ENCODE assay signal across 8 cellular contexts in the genomic region with DNA sequence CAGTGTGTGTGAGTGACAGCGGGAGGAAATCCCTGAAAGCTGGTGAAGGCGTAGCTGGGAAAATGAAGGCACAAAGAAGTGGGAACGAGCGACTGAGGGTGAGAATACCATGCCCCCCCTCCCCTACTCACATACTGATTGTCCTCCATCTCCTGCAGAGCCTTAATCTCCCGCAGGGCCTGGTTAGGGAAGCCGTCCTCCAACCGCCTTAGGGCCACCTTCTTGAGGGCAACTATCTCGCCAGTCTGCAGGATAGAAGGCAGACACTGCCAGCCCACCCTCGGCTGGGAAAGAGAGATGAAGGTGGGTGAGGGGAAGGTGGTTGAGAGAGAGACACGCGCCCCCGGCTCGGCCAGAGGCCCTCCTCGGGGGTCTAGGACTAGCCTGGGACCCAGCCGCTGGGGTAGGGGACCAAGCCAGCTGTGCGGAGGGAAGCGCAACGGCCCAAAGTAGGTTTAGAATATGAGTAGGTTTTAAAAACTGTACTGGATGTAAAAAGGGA. TPM values are rescaled to one million over a fixed set of nuclear protein-coding genes. Genes with fewer than 3 reads are reported as not detected.
DNase-seq lines count a peak whose midpoint lies in the region; ATAC-seq and TF ChIP-seq lines count a peak whose summit lies in the region.

No MANE protein-coding gene starts in this region.

- H3K9me3 ChIP-seq in body of pancreas, result no peaks in the 10 kb centered on the region

- H3K4me1 ChIP-seq in body of pancreas, result peaks cover 19% of the 10 kb centered on the region
- H3K4me1 ChIP-seq in urinary bladder (ENCODE audit: insufficient read depth), result no peaks in the 10 kb centered on the region

- no peak for TF ChIP-seq POLR2A in body of pancreas (IDR thresholded peaks at IDR 0.05)

- H3K27me3 Mint-ChIP-seq in memory B cell, result peaks cover 14% of the 10 kb centered on the region

- H3K27ac Mint-ChIP-seq in memory B cell, result peak overlapping the region; percentile 77

- H3K27ac ChIP-seq in body of pancreas (peak overlapping the region; percentile 35 to 92 (median 85)), urinary bladder (ENCODE audit: low read depth) (peak overlapping the region; percentile 11)

- no peak for TF ChIP-seq CTCF in body of pancreas (IDR thresholded peaks at IDR 0.05)

- H3K4me3 ChIP-seq in body of pancreas (peak overlapping the region; percentile 14 to 69), urinary bladder (ENCODE audit: low read depth, low read length) (peak overlapping the region; percentile 56)

- 40 to 41% methylated on average over 14 to 18 of the region's 18 CpGs for WGBS in body of pancreas, 2 donors
- 21% methylated on average over 18 of the region's 18 CpGs for WGBS in urinary bladder

- ATAC-seq in Right ventricle myocardium inferior, result peak; percentile 6
- ATAC-seq in body of pancreas, result peak; percentile 0
- no peak for ATAC-seq in memory B cell (ENCODE audit: low read depth)
- ATAC-seq in GM21360 (IDR thresholded peaks at IDR 0.05; ENCODE audit: unreplicated experiment), result no peak
- no peak for ATAC-seq in GM19035 (IDR thresholded peaks at IDR 0.05; ENCODE audit: unreplicated experiment)

- H3K36me3 ChIP-seq in body of pancreas (replicated peaks in 1 of 2; ENCODE audit: insufficient read depth in 1 of 2, low read depth in 2 of 2) (no peaks in the 10 kb centered on the region), urinary bladder (ENCODE audit: insufficient read depth) (no peaks in the 10 kb centered on the region)

- H3K27me3 ChIP-seq in body of pancreas, result no peaks in the 10 kb centered on the region

- peaks cover 12% of the 10 kb centered on the region for H3K4me1 Mint-ChIP-seq in memory B cell

- DNase-seq in Right ventricle myocardium inferior (ENCODE audit: missing footprints) (no peak), cardiac septum (ENCODE audit: low spot score) (no peak), body of pancreas (no peak), memory B cell (ENCODE audit: low spot score in 2 of 2) (peak in 1 of 2 donors; percentile 22), SK-N-DZ (ENCODE audit: low spot score) (no peak)

- peaks cover 2% of the 10 kb centered on the region for H3K9me3 Mint-ChIP-seq in memory B cell

- intact Hi-C loops in Right ventricle myocardium inferior (cut with DNase I) (loop anchor here (10.0 kb wide), 1 partner anchor 411 kb away; a partner anchor contains a TSS), cardiac septum (cut with DNase I) (no loop called here), body of pancreas (cut with DNase I) (no loop called here)

- H3K4me3 Mint-ChIP-seq in memory B cell, result peak overlapping the region; percentile 78

- H3K36me3 Mint-ChIP-seq in memory B cell, result no peaks in the 10 kb centered on the region

RNA-seq across cellular contexts. Expression of a gene that starts 0.5 kb away (rescaled TPM):
- total RNA-seq in Right ventricle myocardium inferior (2.8 TPM), cardiac septum (1.8 TPM), body of pancreas (1 to 10 TPM; 7.3 to 7.5 TPM), urinary bladder (5.8 TPM)
- polyA plus RNA-seq in urinary bladder, result 19.7 TPM
- 5.5 and 8.4 TPM in 2 replicates for polyA plus RNA-seq in SK-N-DZ (2014; cell fraction: cytosol; rRNA removed)
- polyA plus RNA-seq in SK-N-DZ (2014; cell fraction: nucleus; rRNA removed), result 21.1 and 21.3 TPM in 2 replicates

RNA-seq across cellular contexts. Expression of a gene that starts 56.1 kb away (rescaled TPM):
- total RNA-seq in Right ventricle myocardium inferior (not detected), cardiac septum (not detected), body of pancreas (not detected), urinary bladder (0.16 TPM)
- not detected for polyA plus RNA-seq in urinary bladder
- polyA plus RNA-seq in SK-N-DZ (2014; cell fraction: cytosol; rRNA removed), result not detected in 2 replicates
- 0.05 TPM in 1 of 2 replicates, not detected in the other for polyA plus RNA-seq in SK-N-DZ (2014; cell fraction: nucleus; rRNA removed)

Comparison
In these comparisons a context has a peak if more than half of its experiments do, and no peak if none do; other contexts are left out.
1. ATAC-seq: peak in Right ventricle myocardium inferior (single experiment) and body of pancreas (single experiment); none in memory B cell (single experiment), GM21360 (single experiment) and GM19035 (single experiment).